In the genomic region with DNA sequence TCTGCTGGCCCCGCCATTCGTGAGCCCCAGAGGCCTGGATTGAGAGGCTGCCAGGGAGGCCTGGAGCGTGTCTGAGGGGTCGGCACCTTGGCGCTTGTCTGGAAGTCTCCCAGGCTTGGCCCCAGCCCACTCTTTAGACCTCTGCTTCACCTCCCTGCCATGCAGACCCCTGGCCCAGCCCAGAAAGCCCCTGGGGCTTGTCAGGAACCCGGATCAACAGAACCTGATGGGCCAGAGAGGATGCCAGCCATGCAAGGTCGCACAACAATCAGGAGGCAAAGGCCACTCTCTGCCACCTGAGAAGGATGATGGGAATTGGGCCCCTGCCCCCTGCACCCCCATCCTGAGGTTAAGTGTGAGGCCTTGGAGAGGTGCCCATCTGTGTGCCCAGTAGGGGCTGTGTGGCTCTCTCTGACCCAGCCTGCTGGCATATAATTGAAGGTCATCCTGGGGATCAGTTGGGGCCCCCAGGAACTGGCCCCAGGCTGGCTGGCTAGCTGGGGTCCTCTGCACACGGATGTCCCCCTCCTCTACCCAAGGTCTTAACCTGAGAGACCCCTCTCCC, we compare ENCODE assay signal across 22 cellular contexts.
"Had no signal": no experiment of that assay in that cellular context is flagged by ENCODE, and none has a peak within 500 bp of the region (broad histone marks: within the 10 kb centered on the region; RNA-seq: fewer than 3 reads in every experiment).

No MANE protein-coding gene starts in this region.

- ATAC-seq: HepG2, Panc1, PC-3 had no signal

- H3K9ac ChIP-seq: SK-N-SH had no signal

- H3K9me3 ChIP-seq: SK-N-SH had no signal

- DNase-seq: IMR-90, Karpas-422, KG1, MM.1S, NCI-H1092 treated with DMSO at 0.1 percent for 48 hours, NCI-H1436, NCI-H187, NCI-H2029, NCI-H2081 treated with DMSO at 0.1 percent for 48 hours, NCI-H2171, NCI-H226, NCI-H446, NCI-H510A, NCI-H524 treated with DMSO at 0.1 percent for 48 hours, NCI-H69, NCI-H774, PC-3, SHP77, SK-N-SH had no signal

- H3K27ac ChIP-seq: RWPE1 had no signal
